1 cellular context compared by ENCODE assay signal in the genomic region with DNA sequence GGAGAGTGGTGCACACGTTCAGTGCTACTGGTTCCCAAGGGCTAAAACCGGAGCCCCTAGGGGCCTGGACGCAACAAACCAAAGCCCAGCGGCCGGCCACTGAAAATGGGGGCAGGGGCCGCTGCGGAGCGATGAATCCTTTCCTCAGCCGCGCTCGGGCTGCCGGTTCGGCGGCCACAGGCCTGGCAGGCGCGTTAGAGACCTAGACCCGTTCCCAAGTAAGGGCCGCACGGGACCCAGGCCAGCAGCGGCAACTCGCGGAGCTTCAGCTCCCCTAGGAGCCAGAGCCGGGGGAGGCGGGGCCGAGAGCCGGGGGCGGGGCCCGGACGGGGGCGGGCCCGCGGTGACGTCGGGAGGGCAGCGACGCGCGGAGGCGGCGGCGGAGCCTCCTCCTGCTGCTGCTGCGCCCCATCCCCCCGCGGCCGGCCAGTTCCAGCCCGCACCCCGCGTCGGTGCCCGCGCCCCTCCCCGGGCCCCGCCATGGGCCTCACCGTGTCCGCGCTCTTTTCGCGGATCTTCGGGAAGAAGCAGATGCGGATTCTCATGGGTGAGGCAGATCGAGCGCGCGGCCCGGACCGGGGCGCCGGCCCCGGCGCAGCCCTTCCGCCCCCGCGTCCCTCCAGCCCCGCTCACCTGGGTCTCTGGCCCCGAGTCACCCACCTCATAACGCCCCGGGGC.
TF ChIP-seq lines count a peak whose summit lies in the region.

Gene ARF5, plus strand, starts transcription at position 393 of the 678 bp plus-strand sequence. Its CDS starts 88 bp downstream, at position 481.

TF ChIP-seq in Ishikawa, 13 proteins besides CTCF, POLR2A, EP300 and RAD21 (continued from another document):
- TF ChIP-seq, protein P1, sequence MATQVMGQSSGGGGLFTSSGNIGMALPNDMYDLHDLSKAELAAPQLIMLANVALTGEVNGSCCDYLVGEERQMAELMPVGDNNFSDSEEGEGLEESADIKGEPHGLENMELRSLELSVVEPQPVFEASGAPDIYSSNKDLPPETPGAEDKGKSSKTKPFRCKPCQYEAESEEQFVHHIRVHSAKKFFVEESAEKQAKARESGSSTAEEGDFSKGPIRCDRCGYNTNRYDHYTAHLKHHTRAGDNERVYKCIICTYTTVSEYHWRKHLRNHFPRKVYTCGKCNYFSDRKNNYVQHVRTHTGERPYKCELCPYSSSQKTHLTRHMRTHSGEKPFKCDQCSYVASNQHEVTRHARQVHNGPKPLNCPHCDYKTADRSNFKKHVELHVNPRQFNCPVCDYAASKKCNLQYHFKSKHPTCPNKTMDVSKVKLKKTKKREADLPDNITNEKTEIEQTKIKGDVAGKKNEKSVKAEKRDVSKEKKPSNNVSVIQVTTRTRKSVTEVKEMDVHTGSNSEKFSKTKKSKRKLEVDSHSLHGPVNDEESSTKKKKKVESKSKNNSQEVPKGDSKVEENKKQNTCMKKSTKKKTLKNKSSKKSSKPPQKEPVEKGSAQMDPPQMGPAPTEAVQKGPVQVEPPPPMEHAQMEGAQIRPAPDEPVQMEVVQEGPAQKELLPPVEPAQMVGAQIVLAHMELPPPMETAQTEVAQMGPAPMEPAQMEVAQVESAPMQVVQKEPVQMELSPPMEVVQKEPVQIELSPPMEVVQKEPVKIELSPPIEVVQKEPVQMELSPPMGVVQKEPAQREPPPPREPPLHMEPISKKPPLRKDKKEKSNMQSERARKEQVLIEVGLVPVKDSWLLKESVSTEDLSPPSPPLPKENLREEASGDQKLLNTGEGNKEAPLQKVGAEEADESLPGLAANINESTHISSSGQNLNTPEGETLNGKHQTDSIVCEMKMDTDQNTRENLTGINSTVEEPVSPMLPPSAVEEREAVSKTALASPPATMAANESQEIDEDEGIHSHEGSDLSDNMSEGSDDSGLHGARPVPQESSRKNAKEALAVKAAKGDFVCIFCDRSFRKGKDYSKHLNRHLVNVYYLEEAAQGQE (IDR thresholded peaks at IDR 0.05; ENCODE audit: low read depth): no peak
- TF ChIP-seq, protein P2, sequence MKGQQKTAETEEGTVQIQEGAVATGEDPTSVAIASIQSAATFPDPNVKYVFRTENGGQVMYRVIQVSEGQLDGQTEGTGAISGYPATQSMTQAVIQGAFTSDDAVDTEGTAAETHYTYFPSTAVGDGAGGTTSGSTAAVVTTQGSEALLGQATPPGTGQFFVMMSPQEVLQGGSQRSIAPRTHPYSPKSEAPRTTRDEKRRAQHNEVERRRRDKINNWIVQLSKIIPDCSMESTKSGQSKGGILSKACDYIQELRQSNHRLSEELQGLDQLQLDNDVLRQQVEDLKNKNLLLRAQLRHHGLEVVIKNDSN (IDR thresholded peaks at IDR 0.05): no peak
- TF ChIP-seq EGR1 (IDR thresholded peaks at IDR 0.05): peak; percentile 84
- TF ChIP-seq ZBTB7A (IDR thresholded peaks at IDR 0.05; ENCODE audit: low read depth): 0 out of 2 replicates have a peak, but pooled peaks have one; percentile 8
- no peak for TF ChIP-seq TCF12 (IDR thresholded peaks at IDR 0.05; ENCODE audit: low read depth)
